Comparison of ENCODE assay signal across 1 cellular context in genomic region chr1:6554031-6554906, GRCh38.
TF ChIP-seq lines count a peak whose summit lies in the region.

NOL9 (minus strand) TSS chr1:6554513; CDS start chr1:6554502, 11 bp downstream.

TF ChIP-seq in K562, 482 proteins besides CTCF, POLR2A, EP300 and RAD21 (continued from another document and continues in another):
- TF ChIP-seq RERE (CRISPR knock-in tag; IDR thresholded peaks at IDR 0.05; ENCODE audit: borderline replicate concordance) (peak; percentile 64; the same call in 1 of the 2 replicates), ESRRA (IDR thresholded peaks at IDR 0.05; ENCODE audit: borderline replicate concordance, low read depth) (peak; percentile 56; the same call in 1 of the 2 replicates), GABPA (tag; conservative IDR thresholded peaks at IDR 0.05; ENCODE audit: low read depth) (0 out of 2 replicates have a peak, but pooled peaks have one; percentile 38), ZNF263 (CRISPR knock-in tag; IDR thresholded peaks at IDR 0.05; ENCODE audit: borderline replicate concordance) (peak; percentile 44; the same call in 1 of the 2 replicates), CXXC5 (CRISPR knock-in tag; IDR thresholded peaks at IDR 0.05) (peak; percentile 95), CBFA2T3 (IDR thresholded peaks at IDR 0.05) (no peak; the same call in 1 of the 2 replicates), NFXL1 (CRISPR knock-in tag; IDR thresholded peaks at IDR 0.05) (no peak), CUX1 (CRISPR knock-in tag; IDR thresholded peaks at IDR 0.05) (no peak), KDM1A (IDR thresholded peaks at IDR 0.05) (no peak), CEBPZ (IDR thresholded peaks at IDR 0.05; ENCODE audit: borderline replicate concordance, low read depth, low read length) (no peak), ATF3 (IDR thresholded peaks at IDR 0.05) (no peak), ATF3 (CRISPR knock-in tag; conservative IDR thresholded peaks at IDR 0.05) (peak; percentile 43; the same call in 1 of the 2 replicates), ZNF696 (CRISPR knock-in tag; conservative IDR thresholded peaks at IDR 0.05) (no peak), CBFA2T2 (conservative IDR thresholded peaks at IDR 0.05) (no peak; the same call in 1 of the 2 replicates), ZNF408 (CRISPR knock-in tag; IDR thresholded peaks at IDR 0.05; ENCODE audit: low read depth) (no peak), ZNF609 (CRISPR knock-in tag; IDR thresholded peaks at IDR 0.05; ENCODE audit: borderline replicate concordance) (no peak), EGR1 (conservative IDR thresholded peaks at IDR 0.05) (no peak), KLF10 (CRISPR knock-in tag; IDR thresholded peaks at IDR 0.05) (no peak), NR4A1 (CRISPR knock-in tag; IDR thresholded peaks at IDR 0.05) (no peak), NR4A1 (tag; IDR thresholded peaks at IDR 0.05) (0 out of 2 replicates have a peak, but pooled peaks have one; percentile 21), MAFF (IDR thresholded peaks at IDR 0.05; ENCODE audit: low read length) (peak; percentile 86; the same call in 1 of the 2 replicates), SMARCA5 (IDR thresholded peaks at IDR 0.05) (no peak), MTA2 (IDR thresholded peaks at IDR 0.05; ENCODE audit: low read depth) (no peak), DLX4 (CRISPR knock-in tag; IDR thresholded peaks at IDR 0.05) (no peak), MAFK (IDR thresholded peaks at IDR 0.05; ENCODE audit: low read length) (no peak), ZNF253 (CRISPR knock-in tag; conservative IDR thresholded peaks at IDR 0.05) (no peak), BCLAF1 (IDR thresholded peaks at IDR 0.05; ENCODE audit: borderline replicate concordance in 1 of 2, control insufficient read depth in 1 of 2, low read depth in 2 of 2, low read length in 1 of 2) (0 out of 4 replicates have a peak, but pooled peaks of 1 of the 2 experiments have one; percentile 48), PRPF4 (IDR thresholded peaks at IDR 0.05; ENCODE audit: insufficient read depth, low read depth, low read length, poor library complexity, severe bottlenecking) (no peak), ADNP (tag; IDR thresholded peaks at IDR 0.05) (no peak), JUND (IDR thresholded peaks at IDR 0.05; ENCODE audit: borderline replicate concordance, low read depth, low read length) (peak; percentile 71), JUND (tag; IDR thresholded peaks at IDR 0.05; ENCODE audit: borderline replicate concordance, low read depth, low read length) (no peak; the same call in 2 of the 3 replicates)
